ENCODE assay signal across 19 cellular contexts in genomic region chr13:93745884-93746283, GRCh38.
DNase-seq lines count a peak whose midpoint lies in the region; ATAC-seq, FAIRE-seq and TF ChIP-seq lines count a peak whose summit lies in the region.
"Had no signal": no experiment of that assay in that cellular context is flagged by ENCODE, and none has a peak within 500 bp of the region (broad histone marks: within the 10 kb centered on the region; RNA-seq: fewer than 3 reads in every experiment).

No MANE protein-coding gene starts in this region.

- no peak for TF ChIP-seq POLR2A in H54 (IDR thresholded peaks at IDR 0.05; ENCODE audit: low read depth, low read length)

- peak overlapping the region; percentile 28; the same call in 1 of the 2 replicates for H3K27ac ChIP-seq in 22Rv1
- H3K27ac ChIP-seq in astrocyte (ENCODE audit: low read depth, low read length) = no peak overlapping the region

- in situ Hi-C loops in HAP-1 (cut with MboI; ENCODE audit: low sequenced_read_pairs) = no loop called here

- H3K4me3 Mint-ChIP-seq in astrocyte (ENCODE audit: unreplicated experiment) = no peak overlapping the region
- H3K4me3 Mint-ChIP-seq: CD14-positive monocyte; CD8-positive, alpha-beta T cell; GM23338; H9 had no signal

- H3K9me3 Mint-ChIP-seq in astrocyte (ENCODE audit: unreplicated experiment) = no peaks in the 10 kb centered on the region
- H3K9me3 Mint-ChIP-seq: CD8-positive, alpha-beta T cell; GM23338 had no signal

- no peak overlapping the region for H3K27ac Mint-ChIP-seq in astrocyte (ENCODE audit: unreplicated experiment)
- H3K27ac Mint-ChIP-seq: CD14-positive monocyte; CD8-positive, alpha-beta T cell; GM23338 had no signal

- H3K9ac ChIP-seq in astrocyte (ENCODE audit: low read length) = no peak overlapping the region

- no peaks in the 10 kb centered on the region for H3K27me3 Mint-ChIP-seq in astrocyte (ENCODE audit: low read depth, unreplicated experiment)

- H2AFZ ChIP-seq in astrocyte (ENCODE audit: low read depth, low read length) = no peak overlapping the region
- H2AFZ ChIP-seq: GM23338 had no signal

- no peaks in the 10 kb centered on the region for H3K4me1 ChIP-seq in astrocyte (ENCODE audit: insufficient read depth, low read length)
- no peaks in the 10 kb centered on the region for H3K4me1 ChIP-seq in HAP-1

- FAIRE-seq in H54 (lab: Jason Lieb, UNC) (peak; percentile 81), astrocyte (lab: Jason Lieb, UNC) (no peak)
- FAIRE-seq: D721Med, G401.6, GM12891 had no signal

- no peak for ATAC-seq in HG02852 (IDR thresholded peaks at IDR 0.05; ENCODE audit: unreplicated experiment)
- ATAC-seq in HG03439 (IDR thresholded peaks at IDR 0.05; ENCODE audit: unreplicated experiment) = no peak
- ATAC-seq: CD8-positive, alpha-beta T cell; GM23338 had no signal

- H3K4me2 ChIP-seq in astrocyte (ENCODE audit: low read length) = no peak overlapping the region
- H3K4me2 ChIP-seq: GM23338 had no signal

- DNase-seq in H54 (ENCODE audit: insufficient read length, low spot score) = no peak
- DNase-seq in astrocyte (ENCODE audit: low read depth) = peak; percentile 70
- DNase-seq in fibroblast of the aortic adventitia (ENCODE audit: low read depth) = peak; percentile 73
- no peak for DNase-seq in NCI-H1694 treated with DMSO at 0.1 percent for 48 hours (lab: John Stamatoyannopoulos, UW)
- no peak for DNase-seq in HAP-1 (ENCODE audit: low spot score in 2 of 2)
- DNase-seq: CD8-positive, alpha-beta T cell; COR-L47; DMS153; DMS79 treated with DMSO at 0.1 percent for 48 hours; EL; H9 had no signal

- H3K9me3 ChIP-seq in astrocyte (ENCODE audit: insufficient read depth, low read depth, low read length) (no peaks in the 10 kb centered on the region), HAP-1 (no peaks in the 10 kb centered on the region)

- H3K36me3 ChIP-seq in astrocyte (ENCODE audit: insufficient read depth, low read length) (no peaks in the 10 kb centered on the region), HAP-1 (replicated peaks) (no peaks in the 10 kb centered on the region)

- peaks cover 2% of the 10 kb centered on the region for H3K36me3 Mint-ChIP-seq in astrocyte (ENCODE audit: low read depth, unreplicated experiment)
- H3K36me3 Mint-ChIP-seq: CD14-positive monocyte; CD8-positive, alpha-beta T cell had no signal

- no peak overlapping the region for H3K4me3 ChIP-seq in astrocyte (ENCODE audit: insufficient read depth, low read depth, low read length)
- no peak overlapping the region for H3K4me3 ChIP-seq in fibroblast of the aortic adventitia (ENCODE audit: low read depth, low read length)
- no peak overlapping the region for H3K4me3 ChIP-seq in HAP-1
- H3K4me3 ChIP-seq: GM23338 had no signal

- H3K79me2 ChIP-seq in astrocyte (ENCODE audit: insufficient read depth, low read length) = no peaks in the 10 kb centered on the region

- no peaks in the 10 kb centered on the region for H4K20me1 ChIP-seq in astrocyte (ENCODE audit: insufficient read depth, low read length)

- H3K27me3 ChIP-seq in astrocyte (ENCODE audit: insufficient read depth, low read length) (no peaks in the 10 kb centered on the region), HAP-1 (ENCODE audit: low read depth) (no peaks in the 10 kb centered on the region)

- TF ChIP-seq CTCF in 22Rv1 (IDR thresholded peaks at IDR 0.05) (no peak), astrocyte (IDR thresholded peaks at IDR 0.05; ENCODE audit: insufficient read depth, low read depth, low read length) (no peak), fibroblast of the aortic adventitia (IDR thresholded peaks at IDR 0.05; ENCODE audit: insufficient read depth, low read length) (no peak)

- H3K4me1 Mint-ChIP-seq in astrocyte (ENCODE audit: low read depth, unreplicated experiment) = peaks cover 3% of the 10 kb centered on the region
- H3K4me1 Mint-ChIP-seq: CD14-positive monocyte had no signal

Comparison
In these comparisons a context has a peak if more than half of its experiments do, and no peak if none do; other contexts are left out.
1. DNase-seq: peak in astrocyte (single experiment) and fibroblast of the aortic adventitia (single experiment); none in H54 (single experiment), NCI-H1694 treated with DMSO at 0.1 percent for 48 hours (single experiment) and HAP-1 (0 of 2).